ENCODE assay signal across 21 cellular contexts in genomic region chr3:185150561-185150960, GRCh38. TPM values are rescaled to one million over a fixed set of nuclear protein-coding genes. Genes with fewer than 3 reads are reported as not detected.
DNase-seq lines count a peak whose midpoint lies in the region; ATAC-seq and TF ChIP-seq lines count a peak whose summit lies in the region.
"Had no signal": no experiment of that assay in that cellular context is flagged by ENCODE, and none has a peak within 500 bp of the region (broad histone marks: within the 10 kb centered on the region; RNA-seq: fewer than 3 reads in every experiment).

No MANE protein-coding gene starts in this region.

- peak; percentile 13 for DNase-seq in EH (ENCODE audit: low read depth)
- peak in 1 of 61 donors; percentile 11 for DNase-seq in caudate nucleus (lab: John Stamatoyannopoulos, UW)
- DNase-seq in inferior parietal cortex (ENCODE audit: extremely low spot score), result peak; percentile 32
- no peak for DNase-seq in stomach
- DNase-seq in activated naive CD8-positive, alpha-beta T cell treated with anti-CD3 and anti-CD28 coated beads, Interleukin-2, amount 50 U/mL, for 24 hours, result no peak
- no peak for DNase-seq in RPMI8226
- no peak for DNase-seq in mesendoderm
- DNase-seq in progenitor cell of endocrine pancreas (ENCODE audit: low spot score, unreplicated experiment), result no peak
- DNase-seq: activated CD4-positive, alpha-beta T cell treated with anti-CD3 and anti-CD28 coated beads for 1 hour; activated CD8-positive, alpha-beta memory T cell treated with anti-CD3 and anti-CD28 coated beads for 24 hours; activated T-cell treated with anti-CD3 and anti-CD28 coated beads, Interleukin-2, amount 50 U/mL, for 24 hours; H9; head of caudate nucleus; ovary; Peyer's patch; stimulated activated CD4-positive, alpha-beta T cell treated with anti-CD3 and anti-CD28 coated beads, Interleukin-15, amount 100 ng/mL, for 24 hours; T-helper 1 cell had no signal

- H3K23ac ChIP-seq in mesendoderm (ENCODE audit: low read length), result no peak overlapping the region

- no peaks in the 10 kb centered on the region for H3K36me3 ChIP-seq in stomach
- H3K36me3 ChIP-seq in mesendoderm (ENCODE audit: control insufficient read depth, insufficient read depth, low read length), result no peaks in the 10 kb centered on the region
- H3K36me3 ChIP-seq: ovary, Peyer's patch had no signal

- H3K4me1 ChIP-seq in stomach (peaks cover 7 to 38% (median 22%) of the 10 kb centered on the region in 4 donors), mesendoderm (ENCODE audit: control insufficient read depth, low read depth, low read length) (no peaks in the 10 kb centered on the region)

- peaks cover 32% of the 10 kb centered on the region for H3K27me3 Mint-ChIP-seq in activated naive CD8-positive, alpha-beta T cell treated with anti-CD3 and anti-CD28 coated beads, Interleukin-2, amount 50 U/mL, for 24 hours
- H3K27me3 Mint-ChIP-seq in progenitor cell of endocrine pancreas, result peaks cover 30% of the 10 kb centered on the region

- H4K8ac ChIP-seq in mesendoderm (ENCODE audit: low read depth, low read length), result no peak overlapping the region

- H3K4me3 Mint-ChIP-seq in activated naive CD8-positive, alpha-beta T cell treated with anti-CD3 and anti-CD28 coated beads, Interleukin-2, amount 50 U/mL, for 24 hours, result no peak overlapping the region
- H3K4me3 Mint-ChIP-seq in progenitor cell of endocrine pancreas (ENCODE audit: low read depth), result no peak overlapping the region
- H3K4me3 Mint-ChIP-seq: activated T-cell treated with anti-CD3 and anti-CD28 coated beads, Interleukin-2, amount 50 U/mL, for 24 hours; stimulated activated naive CD8-positive, alpha-beta T cell treated with anti-CD3 and anti-CD28 coated beads, Interleukin-15, Interleukin-2, amounts not matched to agents 100 ng/mL and 50 ng/mL, for 24 hours had no signal

- no peak overlapping the region for H3K4ac ChIP-seq in mesendoderm (ENCODE audit: low read depth, low read length)

- peaks cover 0 to 46% (median 15%) of the 10 kb centered on the region in 3 donors for H3K27me3 ChIP-seq in stomach
- peaks cover 3% of the 10 kb centered on the region for H3K27me3 ChIP-seq in mesendoderm (ENCODE audit: insufficient read depth, low read length, poor library complexity)
- H3K27me3 ChIP-seq: ovary, Peyer's patch had no signal

- no peak overlapping the region for H3K4me2 ChIP-seq in mesendoderm (ENCODE audit: low read length)

- H3K9me3 ChIP-seq in stomach, result no peaks in the 10 kb centered on the region
- H3K9me3 ChIP-seq: ovary, Peyer's patch had no signal

- no peaks in the 10 kb centered on the region for H3K9me3 Mint-ChIP-seq in activated naive CD8-positive, alpha-beta T cell treated with anti-CD3 and anti-CD28 coated beads, Interleukin-2, amount 50 U/mL, for 24 hours
- no peaks in the 10 kb centered on the region for H3K9me3 Mint-ChIP-seq in progenitor cell of endocrine pancreas (ENCODE audit: low read depth)
- H3K9me3 Mint-ChIP-seq: activated T-cell treated with anti-CD3 and anti-CD28 coated beads, Interleukin-2, amount 50 U/mL, for 24 hours; H9; stimulated activated naive CD8-positive, alpha-beta T cell treated with anti-CD3 and anti-CD28 coated beads, Interleukin-15, Interleukin-2, amounts not matched to agents 100 ng/mL and 50 ng/mL, for 24 hours had no signal

- H3K4me1 Mint-ChIP-seq in activated naive CD8-positive, alpha-beta T cell treated with anti-CD3 and anti-CD28 coated beads, Interleukin-2, amount 50 U/mL, for 24 hours, result peaks cover 6% of the 10 kb centered on the region
- H3K4me1 Mint-ChIP-seq in progenitor cell of endocrine pancreas (ENCODE audit: low read depth), result peaks cover 3% of the 10 kb centered on the region

- H4K5ac ChIP-seq in mesendoderm (ENCODE audit: low read length), result no peak overlapping the region

- no peak overlapping the region for H3K56ac ChIP-seq in mesendoderm (ENCODE audit: low read length)

- no peak overlapping the region for H3K9ac ChIP-seq in mesendoderm (ENCODE audit: low read length)

- no peaks in the 10 kb centered on the region for H3K36me3 Mint-ChIP-seq in activated naive CD8-positive, alpha-beta T cell treated with anti-CD3 and anti-CD28 coated beads, Interleukin-2, amount 50 U/mL, for 24 hours (ENCODE audit: low read depth)
- H3K36me3 Mint-ChIP-seq in progenitor cell of endocrine pancreas (ENCODE audit: insufficient read depth), result no peaks in the 10 kb centered on the region

- intact Hi-C loops in stomach (cut with DNase I; ENCODE audit: low total_unique reads), result no loop called here

- no peak overlapping the region for H2BK15ac ChIP-seq in mesendoderm (replicated peaks; ENCODE audit: low read depth)

- no peak overlapping the region for H2BK5ac ChIP-seq in mesendoderm (ENCODE audit: low read length)

- H3K27ac Mint-ChIP-seq in activated naive CD8-positive, alpha-beta T cell treated with anti-CD3 and anti-CD28 coated beads, Interleukin-2, amount 50 U/mL, for 24 hours, result no peak overlapping the region
- H3K27ac Mint-ChIP-seq in progenitor cell of endocrine pancreas, result no peak overlapping the region
- H3K27ac Mint-ChIP-seq: activated T-cell treated with anti-CD3 and anti-CD28 coated beads, Interleukin-2, amount 50 U/mL, for 24 hours; H9; stimulated activated naive CD8-positive, alpha-beta T cell treated with anti-CD3 and anti-CD28 coated beads, Interleukin-15, Interleukin-2, amounts not matched to agents 100 ng/mL and 50 ng/mL, for 24 hours had no signal

- H3K27ac ChIP-seq in caudate nucleus (ENCODE audit: low read depth, low read length) (peak overlapping the region; percentile 31), stomach (peak overlapping the region in 4 of 5 donors; percentile 9 to 90 (median 82)), mesendoderm (ENCODE audit: low read depth, low read length) (no peak overlapping the region)
- H3K27ac ChIP-seq: HL-60, ovary had no signal

- H3K79me1 ChIP-seq in mesendoderm (ENCODE audit: low read length), result no peaks in the 10 kb centered on the region

- no peak overlapping the region for H2AK5ac ChIP-seq in mesendoderm (ENCODE audit: low read length)

- TF ChIP-seq POLR2A in stomach (IDR thresholded peaks at IDR 0.05), result no peak

- H3K4me3 ChIP-seq in stomach (peak overlapping the region in 2 of 4 donors; percentile 65 to 69), mesendoderm (ENCODE audit: low read length) (no peak overlapping the region)

- WGBS in stomach, 5 donors, result 47 to 88% (median 65%) methylated on average over 1 of the region's 1 CpG
- WGBS in mesendoderm (ENCODE audit: extremely low coverage, insufficient coverage, low lambda C conversion rate), result no CpG with 5 or more reads among the region's 1 CpG

- TF ChIP-seq CTCF in stomach (IDR thresholded peaks at IDR 0.05) (no peak), progenitor cell of endocrine pancreas (IDR thresholded peaks at IDR 0.05; ENCODE audit: unreplicated experiment) (no peak)

- H3K18ac ChIP-seq in mesendoderm (ENCODE audit: low read length), result no peak overlapping the region

- no peak for TF ChIP-seq EP300 in stomach (IDR thresholded peaks at IDR 0.05)

- no peak for ATAC-seq in activated naive CD8-positive, alpha-beta T cell treated with anti-CD3 and anti-CD28 coated beads, Interleukin-2, amount 50 U/mL, for 24 hours

- no peak overlapping the region for H2BK120ac ChIP-seq in mesendoderm (ENCODE audit: low read depth, low read length)

- no peaks in the 10 kb centered on the region for H3K79me2 ChIP-seq in mesendoderm (ENCODE audit: control insufficient read depth, insufficient read depth, low read length)

RNA-seq across cellular contexts. Expression of gene C3orf70, which starts 2.3 kb away (rescaled TPM):
- total RNA-seq in stomach, result 10 to 100 TPM in 3 of 5 donors, 1 to 10 TPM in 2; 3.3 to 33.5 (median 16.2) TPM
- 1 to 10 TPM in 2 of 3 donors, under 1 TPM in 1; 0.92 to 2.4 (median 1.2) TPM for polyA plus RNA-seq in stomach
- 1.0 TPM for polyA plus RNA-seq in mesendoderm (2013, experiment 1 of 2)
- 1.0 TPM for polyA plus RNA-seq in mesendoderm (2013, experiment 2 of 2)
- total RNA-seq in progenitor cell of endocrine pancreas, result 5.8 and 5.9 TPM in 2 replicates
- total RNA-seq: myocyte, NCI-H460 had no signal

Comparison
In these comparisons a context has a peak if more than half of its experiments do, and no peak if none do; other contexts are left out.
1. DNase-seq: peak in EH (single experiment) and inferior parietal cortex (single experiment); none in stomach (single experiment), activated naive CD8-positive, alpha-beta T cell treated with anti-CD3 and anti-CD28 coated beads, Interleukin-2, amount 50 U/mL, for 24 hours (single experiment), RPMI8226 (single experiment), mesendoderm (single experiment) and progenitor cell of endocrine pancreas (single experiment).